ENCODE assay signal across 15 cellular contexts in the genomic region with DNA sequence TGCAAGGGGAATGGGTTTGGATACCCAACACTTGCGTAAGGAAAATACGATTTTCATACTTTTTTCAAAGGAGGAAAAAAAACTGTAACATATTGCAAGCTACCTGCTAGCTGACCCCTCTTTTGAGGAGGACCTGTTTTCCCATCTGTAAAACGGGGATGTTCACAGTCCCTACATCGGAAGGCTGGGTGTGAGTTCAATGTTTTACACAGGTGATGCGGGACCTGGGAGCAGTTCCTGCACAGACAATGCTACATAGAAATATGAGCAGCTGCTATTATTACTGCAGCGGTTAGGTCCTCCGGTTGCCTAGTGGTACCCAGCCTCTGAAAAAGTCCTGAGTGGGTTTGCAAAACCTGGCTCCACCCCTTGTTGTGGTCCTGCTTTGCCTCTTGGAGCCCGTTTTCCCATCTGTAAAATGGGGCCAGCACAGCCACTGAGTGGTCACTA. TPM values are rescaled to one million over a fixed set of nuclear protein-coding genes. Genes with fewer than 3 reads are reported as not detected.
DNase-seq lines count a peak whose midpoint lies in the region; ATAC-seq, FAIRE-seq and TF ChIP-seq lines count a peak whose summit lies in the region.
"Had no signal": no experiment of that assay in that cellular context is flagged by ENCODE, and none has a peak within 500 bp of the region (broad histone marks: within the 10 kb centered on the region; RNA-seq: fewer than 3 reads in every experiment).

No MANE protein-coding gene starts in this region.

- no peaks in the 10 kb centered on the region; a peak in 1 of 7 replicates for H3K27me3 ChIP-seq in H1 (replicated peaks in 1 of 4; ENCODE audit: control insufficient read depth in 3 of 4, extremely low read depth in 1 of 4, insufficient read depth in 3 of 4, low read length in 3 of 4)

- 0 out of 8 replicates have a peak overlapping the region, but pooled peaks of 1 of the 4 experiments have one; percentile 97 for H3K4me3 ChIP-seq in H1 (ENCODE audit: extremely low read depth in 1 of 4, insufficient read depth in 2 of 4, low read depth in 3 of 4, low read length in 4 of 4)

- no peak overlapping the region for H2BK20ac ChIP-seq in H1 (ENCODE audit: low read length)

- H3K36me3 Mint-ChIP-seq in WTC11, result peaks cover 19% of the 10 kb centered on the region
- peaks cover 97% of the 10 kb centered on the region for H3K36me3 Mint-ChIP-seq in stimulated activated effector memory CD8-positive, alpha-beta T cell treated with anti-CD3 and anti-CD28 coated beads, Interleukin-12 subunit alpha, Interleukin-12 subunit beta, amount 100 ng/mL, for 72 hours

- peaks cover 15% of the 10 kb centered on the region for H3K23me2 ChIP-seq in H1 (ENCODE audit: low read depth, low read length)

- no peak overlapping the region for H3K18ac ChIP-seq in H1 (ENCODE audit: extremely low read depth, low read length)

- DNase-seq in WTC11 (ENCODE audit: low spot score) (no peak), H1 (ENCODE audit: low read depth in 1 of 2, low spot score in 2 of 2) (no peak), DMS53 (lab: John Stamatoyannopoulos, UW) (no peak), GDM1 (lab: John Stamatoyannopoulos, UW) (no peak), iPS-NIHi11 (ENCODE audit: low spot score) (no peak)
- peak in 1 of 2 donors; percentile 73 for DNase-seq in stimulated activated effector memory CD8-positive, alpha-beta T cell treated with anti-CD3 and anti-CD28 coated beads, Interleukin-12 subunit alpha, Interleukin-12 subunit beta, amount 100 ng/mL, for 72 hours (ENCODE audit: low spot score in 2 of 2)
- DNase-seq: DMS 273 treated with DMSO at 0.1 percent for 48 hours, NCI-H146, SW 1271 had no signal

- H3K4me1 Mint-ChIP-seq in WTC11, result peaks cover 39% of the 10 kb centered on the region
- peaks cover 60% of the 10 kb centered on the region for H3K4me1 Mint-ChIP-seq in stimulated activated effector memory CD8-positive, alpha-beta T cell treated with anti-CD3 and anti-CD28 coated beads, Interleukin-12 subunit alpha, Interleukin-12 subunit beta, amount 100 ng/mL, for 72 hours

- no peak overlapping the region for H3K56ac ChIP-seq in H1 (replicated peaks; ENCODE audit: insufficient read length, low read depth, low read length)

- peak overlapping the region; percentile 11 to 82; a peak in 2 of 4 replicates for H3K4me2 ChIP-seq in H1 (ENCODE audit: insufficient read depth in 1 of 2, low read depth in 2 of 2, low read length in 2 of 2)

- H3K23ac ChIP-seq in H1 (ENCODE audit: insufficient read length), result no peak overlapping the region

- H2BK5ac ChIP-seq in H1 (ENCODE audit: low read depth, low read length), result no peak overlapping the region

- peak overlapping the region; percentile 77 for H3K27ac Mint-ChIP-seq in WTC11
- H3K27ac Mint-ChIP-seq in stimulated activated effector memory CD8-positive, alpha-beta T cell treated with anti-CD3 and anti-CD28 coated beads, Interleukin-12 subunit alpha, Interleukin-12 subunit beta, amount 100 ng/mL, for 72 hours, result peak overlapping the region; percentile 99
- H3K27ac Mint-ChIP-seq: progenitor cell of endocrine pancreas had no signal

- peaks cover 4% of the 10 kb centered on the region for H3K79me1 ChIP-seq in H1 (ENCODE audit: low read depth, low read length)

- peak overlapping the region; percentile 77 for H3K4me3 Mint-ChIP-seq in WTC11
- peak overlapping the region; percentile 95 for H3K4me3 Mint-ChIP-seq in stimulated activated effector memory CD8-positive, alpha-beta T cell treated with anti-CD3 and anti-CD28 coated beads, Interleukin-12 subunit alpha, Interleukin-12 subunit beta, amount 100 ng/mL, for 72 hours

- TF ChIP-seq RAD21 in H1 (IDR thresholded peaks at IDR 0.05 in 1 of 2, conservative IDR thresholded peaks at IDR 0.05 in 1 of 2; ENCODE audit: low read depth in 2 of 2, low read length in 2 of 2), result no peak

- H2AK5ac ChIP-seq in H1 (ENCODE audit: low read depth, low read length), result no peak overlapping the region

- no peak overlapping the region for H3K27ac ChIP-seq in H1 (ENCODE audit: low read depth, low read length)

- H4K8ac ChIP-seq in H1 (ENCODE audit: extremely low read depth, insufficient read depth, low read length), result no peak overlapping the region

- H4K91ac ChIP-seq in H1 (replicated peaks; ENCODE audit: insufficient read length, low read length), result no peak overlapping the region

- H2AFZ ChIP-seq in H1 (ENCODE audit: low read length), result no peak overlapping the region

- no peak overlapping the region for H4K5ac ChIP-seq in H1 (ENCODE audit: insufficient read length, low read depth, low read length)

- H2BK120ac ChIP-seq in H1 (replicated peaks; ENCODE audit: low read depth, low read length), result no peak overlapping the region

- WGBS in H1 (ENCODE audit: extremely low coverage in 1 of 2, insufficient coverage in 1 of 2, insufficient read length in 1 of 2, insufficient replicate concordance in 2 of 2, low coverage in 1 of 2, low lambda C conversion rate in 2 of 2, missing lambda C conversion rate in 1 of 2), 2 experiments, result 89% methylated on average over 8 of the region's 8 CpGs; no CpG with 5 or more reads in 1 of the 2 experiments

- ATAC-seq in WTC11, result no peak
- no peak for ATAC-seq in stimulated activated effector memory CD8-positive, alpha-beta T cell treated with anti-CD3 and anti-CD28 coated beads, Interleukin-12 subunit alpha, Interleukin-12 subunit beta, amount 100 ng/mL, for 72 hours

- no peak overlapping the region for H3K9ac ChIP-seq in H1 (replicated peaks in 1 of 4; ENCODE audit: extremely low read depth in 1 of 4, low read depth in 3 of 4, low read length in 3 of 4)

- H3K27me3 Mint-ChIP-seq in WTC11 (ENCODE audit: low read depth), result no peaks in the 10 kb centered on the region
- H3K27me3 Mint-ChIP-seq: progenitor cell of endocrine pancreas had no signal

- no peak overlapping the region for H3K14ac ChIP-seq in H1 (ENCODE audit: insufficient read length)

- TF ChIP-seq CTCF in WTC11 (IDR thresholded peaks at IDR 0.05) (no peak), H1 (IDR thresholded peaks at IDR 0.05; ENCODE audit: control extremely low read depth in 1 of 3, insufficient read depth in 1 of 3, low read depth in 1 of 3, low read length in 3 of 3) (no peak)

- H2BK12ac ChIP-seq in H1 (ENCODE audit: low read depth, low read length), result no peak overlapping the region

- H3K9me3 Mint-ChIP-seq in WTC11, result no peaks in the 10 kb centered on the region
- no peaks in the 10 kb centered on the region for H3K9me3 Mint-ChIP-seq in stimulated activated effector memory CD8-positive, alpha-beta T cell treated with anti-CD3 and anti-CD28 coated beads, Interleukin-12 subunit alpha, Interleukin-12 subunit beta, amount 100 ng/mL, for 72 hours

- peaks cover 0 to 17% (median 7%) of the 10 kb centered on the region in 4 experiments; a peak in 5 of 7 replicates for H3K4me1 ChIP-seq in H1 (replicated peaks in 1 of 4; ENCODE audit: control insufficient read depth in 3 of 4, insufficient read depth in 4 of 4, low read length in 3 of 4)

- no peak for TF ChIP-seq EP300 in H1 (IDR thresholded peaks at IDR 0.05; ENCODE audit: borderline replicate concordance in 1 of 2, low read depth in 2 of 2, low read length in 2 of 2)

- no peaks in the 10 kb centered on the region for H3K9me3 ChIP-seq in H1 (ENCODE audit: insufficient read depth in 2 of 2, low read depth in 1 of 2, low read length in 1 of 2)

- TF ChIP-seq POLR2A in GM18526 (IDR thresholded peaks at IDR 0.05; ENCODE audit: extremely low read depth, insufficient read length) (peak; percentile 5), H1 (IDR thresholded peaks at IDR 0.05; ENCODE audit: control extremely low read depth in 1 of 2, low read depth in 2 of 2, low read length in 2 of 2) (no peak)

- CTCF ChIA-PET in WTC11 (lab: Charles Lee), result interaction anchor here (1.0 to 1.9 kb wide), 2 partner anchors 104 to 106 kb away, joined by 3 to 9 read pairs; no protein-coding TSS in a partner anchor
- CTCF ChIA-PET in H1 (lab: Charles Lee; ENCODE audit: partially characterized antibody), result interaction anchor here (0.6 to 1.9 kb wide), 9 partner anchors 52 to 289 kb away, joined by 3 to 7 read pairs (median 3); no protein-coding TSS in a partner anchor

- no peak overlapping the region for H2BK15ac ChIP-seq in H1 (ENCODE audit: low read length)

- H4K20me1 ChIP-seq in H1 (replicated peaks in 1 of 2; ENCODE audit: control insufficient read depth in 1 of 2, insufficient read depth in 2 of 2, low read length in 2 of 2), result peaks cover 11 to 22% of the 10 kb centered on the region in 2 experiments

- H3K79me2 ChIP-seq in H1 (ENCODE audit: control insufficient read depth in 1 of 2, insufficient read depth in 2 of 2, low read length in 2 of 2), result peaks cover 0 to 28% of the 10 kb centered on the region in 2 experiments; a peak in 2 of 4 replicates

- POLR2A ChIA-PET in WTC11 (lab: Charles Lee), result no interaction called here
- POLR2A ChIA-PET in H1 (lab: Charles Lee; ENCODE audit: partially characterized antibody), result interaction anchor here (1.0 to 1.7 kb wide), 16 partner anchors 12 to 281 kb away, joined by 3 to 10 read pairs (median 4); no protein-coding TSS in a partner anchor

- H3K4ac ChIP-seq in H1 (replicated peaks; ENCODE audit: insufficient read length, low read depth, low read length), result no peak overlapping the region

- peaks cover 0 to 8% (median 5%) of the 10 kb centered on the region in 4 experiments; a peak in 5 of 8 replicates for H3K36me3 ChIP-seq in H1 (ENCODE audit: control insufficient read depth in 2 of 4, insufficient read depth in 4 of 4, low read length in 3 of 4)

- FAIRE-seq in H1 (lab: Jason Lieb, UNC), result no peak
- FAIRE-seq: colon had no signal

RNA-seq across cellular contexts. Expression of a gene that starts 3.5 kb away (rescaled TPM):
- 62.3 to 67.1 TPM (median 62.5 TPM) in 3 replicates for total RNA-seq in WTC11 (2021)
- 48.9 and 49.8 TPM in 2 replicates for total RNA-seq in H1 (2021; fragmentation: NEBNext Ultra II Directional; extraction: Animal tissue kit (Norgen Biotek cat#: 25700))
- 21.0 and 46.5 TPM in 2 replicates for polyA plus RNA-seq in H1 (2011; rRNA removed)
- polyA plus RNA-seq in H1 (2011; cell fraction: cytosol; rRNA removed), result 17.0 TPM
- polyA plus RNA-seq in H1 (2011; cell fraction: nucleus; rRNA removed), result 36.0 TPM
- polyA plus RNA-seq in H1 (2012, experiment 1 of 2), result 9.9 to 28.9 TPM (median 25.5 TPM) in 4 replicates
- 20.5 TPM for polyA plus RNA-seq in H1 (2012, experiment 2 of 2)
- polyA plus RNA-seq in H1 (2013, experiment 1 of 2), result 83.3 TPM
- 90.5 TPM for polyA plus RNA-seq in H1 (2013, experiment 2 of 2)
- polyA minus RNA-seq in H1 (2011; rRNA and poly(A)+ RNA removed), result 1.7 and 4.1 TPM in 2 replicates
- 22.5 TPM for polyA minus RNA-seq in H1 (2011; cell fraction: cytosol; rRNA and poly(A)+ RNA removed)
- polyA minus RNA-seq in H1 (2011; cell fraction: nucleus; rRNA and poly(A)+ RNA removed), result 60.0 TPM

RNA-seq across cellular contexts. Expression of a gene that starts 16.6 kb away (rescaled TPM):
- not detected in 3 replicates for total RNA-seq in WTC11 (2021)
- not detected in 2 replicates for total RNA-seq in H1 (2021; fragmentation: NEBNext Ultra II Directional; extraction: Animal tissue kit (Norgen Biotek cat#: 25700))
- not detected in 2 replicates for polyA plus RNA-seq in H1 (2011; rRNA removed)
- polyA plus RNA-seq in H1 (2011; cell fraction: cytosol; rRNA removed), result not detected
- polyA plus RNA-seq in H1 (2011; cell fraction: nucleus; rRNA removed), result not detected
- polyA plus RNA-seq in H1 (2012, experiment 1 of 2), result not detected in 4 replicates
- not detected for polyA plus RNA-seq in H1 (2012, experiment 2 of 2)
- not detected for polyA plus RNA-seq in H1 (2013, experiment 1 of 2)
- polyA plus RNA-seq in H1 (2013, experiment 2 of 2), result not detected
- polyA minus RNA-seq in H1 (2011; rRNA and poly(A)+ RNA removed), result not detected in 2 replicates
- polyA minus RNA-seq in H1 (2011; cell fraction: cytosol; rRNA and poly(A)+ RNA removed), result not detected
- not detected for polyA minus RNA-seq in H1 (2011; cell fraction: nucleus; rRNA and poly(A)+ RNA removed)
- total RNA-seq: glomerular endothelial cell, HT1080, liver, progenitor cell of endocrine pancreas had no signal
- polyA plus RNA-seq: liver had no signal

RNA-seq across cellular contexts. Expression of a gene that starts 20.9 kb away (rescaled TPM):
- total RNA-seq in WTC11 (2021), result not detected in 3 replicates
- not detected in 2 replicates for total RNA-seq in H1 (2021; fragmentation: NEBNext Ultra II Directional; extraction: Animal tissue kit (Norgen Biotek cat#: 25700))
- polyA plus RNA-seq in H1 (2011; rRNA removed), result not detected in 2 replicates
- polyA plus RNA-seq in H1 (2011; cell fraction: cytosol; rRNA removed), result not detected
- not detected for polyA plus RNA-seq in H1 (2011; cell fraction: nucleus; rRNA removed)
- polyA plus RNA-seq in H1 (2012, experiment 1 of 2), result not detected in 4 replicates
- polyA plus RNA-seq in H1 (2012, experiment 2 of 2), result not detected
- not detected for polyA plus RNA-seq in H1 (2013, experiment 1 of 2)
- polyA plus RNA-seq in H1 (2013, experiment 2 of 2), result not detected
- polyA minus RNA-seq in H1 (2011; rRNA and poly(A)+ RNA removed), result not detected in 2 replicates
- polyA minus RNA-seq in H1 (2011; cell fraction: cytosol; rRNA and poly(A)+ RNA removed), result not detected
- polyA minus RNA-seq in H1 (2011; cell fraction: nucleus; rRNA and poly(A)+ RNA removed), result not detected
- total RNA-seq: glomerular endothelial cell, HT1080, liver, progenitor cell of endocrine pancreas had no signal
- polyA plus RNA-seq: liver had no signal

RNA-seq across cellular contexts. Expression of a gene that starts 23.8 kb away (rescaled TPM):
- total RNA-seq in WTC11 (2021), result not detected in 3 replicates
- total RNA-seq in H1 (2021; fragmentation: NEBNext Ultra II Directional; extraction: Animal tissue kit (Norgen Biotek cat#: 25700)), result not detected in 2 replicates
- polyA plus RNA-seq in H1 (2011; rRNA removed), result not detected in 2 replicates
- not detected for polyA plus RNA-seq in H1 (2011; cell fraction: cytosol; rRNA removed)
- not detected for polyA plus RNA-seq in H1 (2011; cell fraction: nucleus; rRNA removed)
- polyA plus RNA-seq in H1 (2012, experiment 1 of 2), result not detected in 4 replicates
- not detected for polyA plus RNA-seq in H1 (2012, experiment 2 of 2)
- not detected for polyA plus RNA-seq in H1 (2013, experiment 1 of 2)
- polyA plus RNA-seq in H1 (2013, experiment 2 of 2), result not detected
- not detected in 2 replicates for polyA minus RNA-seq in H1 (2011; rRNA and poly(A)+ RNA removed)
- not detected for polyA minus RNA-seq in H1 (2011; cell fraction: cytosol; rRNA and poly(A)+ RNA removed)
- not detected for polyA minus RNA-seq in H1 (2011; cell fraction: nucleus; rRNA and poly(A)+ RNA removed)
- total RNA-seq: glomerular endothelial cell, HT1080, liver, progenitor cell of endocrine pancreas had no signal
- polyA plus RNA-seq: liver had no signal

RNA-seq across cellular contexts. Expression of a gene that starts 28.6 kb away (rescaled TPM):
- total RNA-seq in WTC11 (2021), result 0.48 TPM in 1 of 3 replicates, not detected in the others
- total RNA-seq in H1 (2021; fragmentation: NEBNext Ultra II Directional; extraction: Animal tissue kit (Norgen Biotek cat#: 25700)), result 0.82 and 0.92 TPM in 2 replicates
- 0.54 TPM in 1 of 2 replicates, not detected in the other for polyA plus RNA-seq in H1 (2011; rRNA removed)
- 0.65 TPM for polyA plus RNA-seq in H1 (2011; cell fraction: cytosol; rRNA removed)
- 0.47 TPM for polyA plus RNA-seq in H1 (2011; cell fraction: nucleus; rRNA removed)
- 0.60 to 1.1 TPM in 2 of 4 replicates, not detected in the others for polyA plus RNA-seq in H1 (2012, experiment 1 of 2)
- not detected for polyA plus RNA-seq in H1 (2012, experiment 2 of 2)
- polyA plus RNA-seq in H1 (2013, experiment 1 of 2), result 1.3 TPM
- polyA plus RNA-seq in H1 (2013, experiment 2 of 2), result 0.68 TPM
- not detected in 2 replicates for polyA minus RNA-seq in H1 (2011; rRNA and poly(A)+ RNA removed)
- polyA minus RNA-seq in H1 (2011; cell fraction: cytosol; rRNA and poly(A)+ RNA removed), result not detected
- not detected for polyA minus RNA-seq in H1 (2011; cell fraction: nucleus; rRNA and poly(A)+ RNA removed)
- total RNA-seq: glomerular endothelial cell, HT1080, liver, progenitor cell of endocrine pancreas had no signal
- polyA plus RNA-seq: liver had no signal
